ENCODE assay signal across 24 cellular contexts in the genomic region with DNA sequence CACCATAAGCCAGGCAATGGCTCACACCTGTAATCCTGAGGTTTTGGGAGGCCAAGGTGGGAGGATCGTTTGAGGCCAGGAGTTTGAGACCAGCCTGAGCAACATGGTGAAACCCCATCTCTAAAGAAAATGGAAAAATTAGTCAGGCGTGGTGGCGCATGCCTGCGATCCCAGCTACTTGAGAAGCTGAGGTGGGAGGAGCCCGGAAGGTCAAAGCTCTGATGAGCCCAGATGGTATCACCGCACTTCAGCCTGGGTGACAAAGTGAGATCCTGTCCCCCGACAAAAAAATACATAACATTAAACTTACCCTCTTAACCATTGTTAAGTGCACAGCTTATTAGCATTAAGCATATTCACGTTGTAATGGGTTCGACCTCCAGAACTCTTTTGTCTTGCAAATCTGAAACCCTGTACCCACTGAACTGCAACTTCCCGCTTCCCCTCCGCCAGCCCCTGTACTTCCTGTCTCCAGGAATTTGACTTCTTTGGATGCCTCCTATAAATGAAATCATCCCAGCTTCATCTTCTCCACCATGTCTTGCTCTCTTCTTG.
"Had no signal": no experiment of that assay in that cellular context is flagged by ENCODE, and none has a peak within 500 bp of the region (broad histone marks: within the 10 kb centered on the region; RNA-seq: fewer than 3 reads in every experiment).

No MANE protein-coding gene starts in this region.

- H3K4me3 Mint-ChIP-seq: endodermal cell; natural killer cell treated with Interleukin-12 subunit alpha and Interleukin-12 subunit beta and Interleukin-15 and Interleukin-18, amount 100 ng/mL, for 72 hours; stimulated activated effector memory CD8-positive, alpha-beta T cell treated with anti-CD3 and anti-CD28 coated beads, Interleukin-12 subunit alpha, Interleukin-12 subunit beta, amount 100 ng/mL, for 72 hours had no signal

- H3K4me3 ChIP-seq: coronary artery, lung, ovary, smooth muscle cell, suprapubic skin, thyroid gland, upper lobe of right lung, vagina had no signal

- FAIRE-seq: endothelial cell of umbilical vein, kidney had no signal

- DNase-seq: effector CD4-positive, alpha-beta T cell; endodermal cell; erythroblast; foreskin keratinocyte; kidney; left cardiac atrium; left ventricle myocardium superior; mesenchymal stem cell; midbrain; ovary; stimulated activated CD4-positive, alpha-beta T cell treated with anti-CD3 and anti-CD28 coated beads, Interleukin-2, amount 100 ng/mL, for 48 hours; stimulated activated CD8-positive, alpha-beta memory T cell treated with anti-CD3 and anti-CD28 coated beads, Interleukin-4, amount 100 ng/mL, for 48 hours; stimulated activated naive CD8-positive, alpha-beta T cell treated with anti-CD3 and anti-CD28 coated beads, Interleukin-15, Interleukin-2, amounts not matched to agents 100 U/mL and 50 U/mL, for 24 hours; thyroid gland; upper lobe of right lung had no signal

- H3K36me3 Mint-ChIP-seq: natural killer cell treated with Interleukin-12 subunit alpha and Interleukin-12 subunit beta and Interleukin-15 and Interleukin-18, amount 100 ng/mL, for 72 hours; stimulated activated effector memory CD8-positive, alpha-beta T cell treated with anti-CD3 and anti-CD28 coated beads, Interleukin-12 subunit alpha, Interleukin-12 subunit beta, amount 100 ng/mL, for 72 hours had no signal

- H3K27ac ChIP-seq: coronary artery, foreskin keratinocyte, ovary, thyroid gland, upper lobe of right lung, vagina had no signal

- H3K27me3 ChIP-seq: foreskin keratinocyte, ovary, suprapubic skin, thyroid gland, upper lobe of right lung, vagina had no signal

- H3K27ac Mint-ChIP-seq: endodermal cell; natural killer cell treated with Interleukin-12 subunit alpha and Interleukin-12 subunit beta and Interleukin-15 and Interleukin-18, amount 100 ng/mL, for 72 hours; stimulated activated effector memory CD8-positive, alpha-beta T cell treated with anti-CD3 and anti-CD28 coated beads, Interleukin-12 subunit alpha, Interleukin-12 subunit beta, amount 100 ng/mL, for 72 hours had no signal

- H3K4me2 ChIP-seq: smooth muscle cell had no signal

- H3K36me3 ChIP-seq: ovary, thyroid gland, vagina had no signal

- H3K9me3 ChIP-seq: ovary, suprapubic skin, thyroid gland, upper lobe of right lung, vagina had no signal

- ATAC-seq: foreskin keratinocyte; left cardiac atrium; left ventricle myocardium superior; natural killer cell treated with Interleukin-12 subunit alpha and Interleukin-12 subunit beta and Interleukin-15 and Interleukin-18, amount 100 ng/mL, for 72 hours; right cardiac atrium; stimulated activated effector memory CD8-positive, alpha-beta T cell treated with anti-CD3 and anti-CD28 coated beads, Interleukin-12 subunit alpha, Interleukin-12 subunit beta, amount 100 ng/mL, for 72 hours; stimulated activated naive CD8-positive, alpha-beta T cell treated with anti-CD3 and anti-CD28 coated beads, Interleukin-15, Interleukin-2, amounts not matched to agents 100 U/mL and 50 U/mL, for 24 hours; upper lobe of right lung had no signal

- H3K9me3 Mint-ChIP-seq: endodermal cell; natural killer cell treated with Interleukin-12 subunit alpha and Interleukin-12 subunit beta and Interleukin-15 and Interleukin-18, amount 100 ng/mL, for 72 hours; stimulated activated effector memory CD8-positive, alpha-beta T cell treated with anti-CD3 and anti-CD28 coated beads, Interleukin-12 subunit alpha, Interleukin-12 subunit beta, amount 100 ng/mL, for 72 hours had no signal
